In genomic region chr12:106647793-106648514, GRCh38 we compare ENCODE assay signal across 25 cellular contexts.
A peak's percentile ranks its signal among the peaks of the same experiment; 100 is the strongest.
DNase-seq lines count a peak whose midpoint lies in the region; ATAC-seq and TF ChIP-seq lines count a peak whose summit lies in the region.
"Had no signal": no experiment of that assay in that cellular context is flagged by ENCODE, and none has a peak within 500 bp of the region (broad histone marks: within the 10 kb centered on the region; RNA-seq: fewer than 3 reads in every experiment).

No MANE protein-coding gene starts in this region.

- H2AFZ ChIP-seq in mammary epithelial cell (ENCODE audit: low read depth, low read length), result peak overlapping the region; percentile 25
- no peak overlapping the region for H2AFZ ChIP-seq in hepatocyte
- no peak overlapping the region for H2AFZ ChIP-seq in OCI-LY7 (ENCODE audit: low read length)
- H2AFZ ChIP-seq: GM23248 had no signal

- H3K9me3 ChIP-seq in mammary epithelial cell (replicated peaks; ENCODE audit: insufficient read depth, low read length) (peaks cover 2% of the 10 kb centered on the region), hepatocyte (ENCODE audit: low read depth) (no peaks in the 10 kb centered on the region), OCI-LY7 (ENCODE audit: low read length) (no peaks in the 10 kb centered on the region)
- H3K9me3 ChIP-seq: SJSA1 had no signal

- H3K79me2 ChIP-seq in mammary epithelial cell (ENCODE audit: insufficient read depth, low read length) (no peaks in the 10 kb centered on the region), hepatocyte (no peaks in the 10 kb centered on the region), OCI-LY7 (ENCODE audit: insufficient read depth, low read depth, low read length) (no peaks in the 10 kb centered on the region)

- in situ Hi-C loops in mammary epithelial cell (cut with MboI; ENCODE audit: low sequenced_read_pairs in 2 of 2), result no loop called here

- intact Hi-C loops in mammary epithelial cell (cut with micrococcal nuclease), result no loop called here
- intact Hi-C loops in OCI-LY7 (cut with micrococcal nuclease; ENCODE audit: unreplicated experiment), result no loop called here

- no peaks in the 10 kb centered on the region for H3K9me2 ChIP-seq in hepatocyte (replicated peaks; ENCODE audit: insufficient read depth)
- no peaks in the 10 kb centered on the region for H3K9me2 ChIP-seq in OCI-LY7 (ENCODE audit: insufficient read depth, low read length)

- no peaks in the 10 kb centered on the region for H3K36me3 Mint-ChIP-seq in neural crest cell (ENCODE audit: low read depth)
- H3K36me3 Mint-ChIP-seq: CD14-positive monocyte; CD8-positive, alpha-beta memory T cell had no signal

- 23% methylated on average over 11 of the region's 12 CpGs for WGBS in mammary epithelial cell (ENCODE audit: low coverage, missing lambda C conversion rate)
- WGBS in hepatocyte (ENCODE audit: low lambda C conversion rate, missing lambda C conversion rate), result 88% methylated on average over 12 of the region's 12 CpGs

- POLR2A ChIA-PET in OCI-LY7 (lab: Charles Lee), result interaction anchor here (1.9 kb wide), 1 partner anchor 10 kb away, joined by 6 read pairs; no protein-coding TSS in a partner anchor

- peaks cover 51% of the 10 kb centered on the region for H3K4me1 Mint-ChIP-seq in neural crest cell
- H3K4me1 Mint-ChIP-seq: B cell; CD14-positive monocyte; CD8-positive, alpha-beta memory T cell had no signal

- H3K9me3 Mint-ChIP-seq in neural crest cell, result no peaks in the 10 kb centered on the region
- H3K9me3 Mint-ChIP-seq: CD8-positive, alpha-beta memory T cell; H9 had no signal

- H3K27me3 ChIP-seq in mammary epithelial cell (ENCODE audit: insufficient read depth, low read length) (no peaks in the 10 kb centered on the region), hepatocyte (no peaks in the 10 kb centered on the region)

- no peak overlapping the region for H3K4me3 Mint-ChIP-seq in neural crest cell
- H3K4me3 Mint-ChIP-seq: B cell; CD14-positive monocyte; CD8-positive, alpha-beta memory T cell; H9 had no signal

- H3K4me2 ChIP-seq in mammary epithelial cell (ENCODE audit: insufficient read depth, low read depth, low read length) (no peak overlapping the region), hepatocyte (no peak overlapping the region), OCI-LY7 (ENCODE audit: low read length) (no peak overlapping the region)

- CTCF ChIA-PET in mammary epithelial cell (lab: Charles Lee; ENCODE audit: low non-redundant PET), result no interaction called here
- CTCF ChIA-PET in OCI-LY7 (lab: Charles Lee; ENCODE audit: unreplicated experiment), result no interaction called here

- H3K27ac Mint-ChIP-seq in neural crest cell (ENCODE audit: unreplicated experiment), result peak overlapping the region; percentile 6
- H3K27ac Mint-ChIP-seq: B cell; CD14-positive monocyte; CD8-positive, alpha-beta memory T cell; H9 had no signal

- H3K4me1 ChIP-seq in mammary epithelial cell (ENCODE audit: insufficient read depth, low read length) (peaks cover 15% of the 10 kb centered on the region), hepatocyte (ENCODE audit: insufficient read depth) (no peaks in the 10 kb centered on the region), OCI-LY7 (ENCODE audit: insufficient read depth, low read length, poor library complexity, severe bottlenecking) (no peaks in the 10 kb centered on the region)
- H3K4me1 ChIP-seq: SJSA1 had no signal

- no peak overlapping the region for H3K9ac ChIP-seq in mammary epithelial cell (ENCODE audit: insufficient read depth, low read length)
- H3K9ac ChIP-seq: GM23248 had no signal

- BruUV-seq in mammary epithelial cell (replicated peaks; lab: Mats Ljungman, UMichigan), result no TSS peak
- BruUV-seq in OCI-LY7 (replicated peaks; lab: Mats Ljungman, UMichigan), result no TSS peak

- no peak overlapping the region for H3K27ac ChIP-seq in mammary epithelial cell (ENCODE audit: insufficient read depth, low read depth, low read length)
- peak overlapping the region; percentile 67 for H3K27ac ChIP-seq in hepatocyte
- H3K27ac ChIP-seq in OCI-LY7 (ENCODE audit: low read depth, low read length, poor library complexity, severe bottlenecking), result no peak overlapping the region
- H3K27ac ChIP-seq: GM23248, SJSA1 had no signal

- DNase-seq in NCI-H69 (lab: John Stamatoyannopoulos, UW) (peak; percentile 68), mammary epithelial cell (no peak), hepatocyte (ENCODE audit: low spot score) (no peak), neural crest cell (ENCODE audit: low read depth, low spot score) (no peak), NCI-H1694 (lab: John Stamatoyannopoulos, UW) (no peak), OCI-LY7 (ENCODE audit: low spot score) (no peak)
- DNase-seq in activated CD4-positive, CD25-positive, alpha-beta regulatory T cell treated with anti-CD3 and anti-CD28 coated beads, Interleukin-2, amount 50 U/mL, for 72 hours, result no peak
- DNase-seq: CD8-positive, alpha-beta memory T cell; DMS79 treated with DMSO at 0.1 percent for 48 hours; H9; KBM-7; MM.1S; NCI-H1092; NCI-H1417 treated with DMSO at 0.1 percent for 48 hours; NCI-H187; NCI-H2171 treated with DMSO at 0.1 percent for 48 hours; NCI-H345; NCI-H510A treated with DMSO at 0.1 percent for 48 hours; NCI-H748 treated with DMSO at 0.1 percent for 48 hours; Right ventricle myocardium superior had no signal

- H3K4me3 ChIP-seq in mammary epithelial cell (replicated peaks in 1 of 3; ENCODE audit: insufficient read depth in 1 of 3, low read depth in 2 of 3, low read length in 3 of 3) (no peak overlapping the region), hepatocyte (no peak overlapping the region), OCI-LY7 (ENCODE audit: low read depth, low read length, poor library complexity, severe bottlenecking) (no peak overlapping the region)
- H3K4me3 ChIP-seq: GM23248, SJSA1 had no signal

- TF ChIP-seq CTCF in mammary epithelial cell (conservative IDR thresholded peaks at IDR 0.05 in 1 of 2, IDR thresholded peaks at IDR 0.05 in 1 of 2; ENCODE audit: extremely low read depth in 1 of 2, insufficient read depth in 1 of 2, low read depth in 1 of 2, low read length in 2 of 2), result no peak
- TF ChIP-seq CTCF in hepatocyte (IDR thresholded peaks at IDR 0.05; ENCODE audit: poor library complexity), result no peak
- no peak for TF ChIP-seq CTCF in neural crest cell (conservative IDR thresholded peaks at IDR 0.05)
- no peak for TF ChIP-seq CTCF in OCI-LY7 (conservative IDR thresholded peaks at IDR 0.05; ENCODE audit: low read length)

- H3K27me3 Mint-ChIP-seq in neural crest cell (ENCODE audit: low read depth), result no peaks in the 10 kb centered on the region

- no peaks in the 10 kb centered on the region for H4K20me1 ChIP-seq in mammary epithelial cell (ENCODE audit: insufficient read depth, low read length)
- no peaks in the 10 kb centered on the region for H4K20me1 ChIP-seq in hepatocyte (ENCODE audit: insufficient read depth, poor library complexity, severe bottlenecking)
- no peaks in the 10 kb centered on the region for H4K20me1 ChIP-seq in OCI-LY7 (ENCODE audit: insufficient read depth, low read length)

- H3K36me3 ChIP-seq in mammary epithelial cell (ENCODE audit: insufficient read depth, low read length) (no peaks in the 10 kb centered on the region), hepatocyte (replicated peaks; ENCODE audit: insufficient read depth, low read depth) (no peaks in the 10 kb centered on the region), OCI-LY7 (ENCODE audit: insufficient read depth, low read length) (no peaks in the 10 kb centered on the region)
- H3K36me3 ChIP-seq: SJSA1 had no signal

- dilution Hi-C loops in mammary epithelial cell (cut with HindIII; ENCODE audit: low sequenced_read_pairs), result no loop called here

- no peak for ATAC-seq in GM18868 (IDR thresholded peaks at IDR 0.05; ENCODE audit: unreplicated experiment)
